ENCODE assay signal across 20 cellular contexts in genomic region chr1:187070076-187070475, GRCh38.
A peak's percentile ranks its signal among the peaks of the same experiment; 100 is the strongest.
DNase-seq lines count a peak whose midpoint lies in the region; ATAC-seq, FAIRE-seq and TF ChIP-seq lines count a peak whose summit lies in the region.
"Had no signal": no experiment of that assay in that cellular context is flagged by ENCODE, and none has a peak within 500 bp of the region (broad histone marks: within the 10 kb centered on the region; RNA-seq: fewer than 3 reads in every experiment).

No MANE protein-coding gene starts in this region.

- no peaks in the 10 kb centered on the region for H4K20me1 ChIP-seq in HCT116 (ENCODE audit: insufficient read depth)

- H2AFZ ChIP-seq in HCT116 (ENCODE audit: low read depth, low read length, poor library complexity, severe bottlenecking): peak overlapping the region; percentile 25
- peak overlapping the region; percentile 56 for H2AFZ ChIP-seq in neuronal stem cell (ENCODE audit: low read length)

- POLR2A ChIA-PET in HCT116 (lab: Charles Lee): no interaction called here

- H3K4me3 ChIP-seq in HCT116 (replicated peaks in 1 of 2; ENCODE audit: low read depth in 1 of 2, low read length in 2 of 2): no peak overlapping the region
- H3K4me3 ChIP-seq in bronchial epithelial cell (ENCODE audit: low read depth, low read length): no peak overlapping the region
- no peak overlapping the region for H3K4me3 ChIP-seq in neuronal stem cell (ENCODE audit: low read length in 2 of 2)
- H3K4me3 ChIP-seq: coronary artery, right atrium auricular region had no signal

- no peak overlapping the region for H2BK15ac ChIP-seq in neuronal stem cell (ENCODE audit: low read length)

- DNase-seq in HCT116 (ENCODE audit: low read depth, low spot score): no peak
- DNase-seq in NCI-H446 treated with DMSO at 0.1 percent for 48 hours (lab: John Stamatoyannopoulos, UW): peak; percentile 85
- peak; percentile 67 for DNase-seq in bronchial epithelial cell (ENCODE audit: low read depth)
- no peak for DNase-seq in neuronal stem cell (ENCODE audit: low spot score)
- DNase-seq in islet precursor cell: no peak
- no peak for DNase-seq in medulla oblongata (ENCODE audit: extremely low spot score)
- DNase-seq in NCI-H1930 (lab: John Stamatoyannopoulos, UW): no peak
- DNase-seq: activated CD4-positive, alpha-beta memory T cell treated with anti-CD3 and anti-CD28 coated beads, Interleukin-2, amount 10 ng/mL, durations not matched to agents 7 days and 5 days; activated T-cell treated with anti-CD3 and anti-CD28 coated beads, Interleukin-2, amount 50 U/mL, for 24 hours; Calu3; foreskin melanocyte; left colon had no signal

- H3K14ac ChIP-seq in neuronal stem cell (ENCODE audit: low read length): no peak overlapping the region

- no peak overlapping the region for H3K9ac ChIP-seq in HCT116 (ENCODE audit: low read length)
- H3K9ac ChIP-seq in neuronal stem cell (ENCODE audit: low read depth, low read length, poor library complexity): no peak overlapping the region

- H3K4me1 ChIP-seq in HCT116 (ENCODE audit: control insufficient read depth in 1 of 2, insufficient read depth in 2 of 2, low read length in 2 of 2) (no peaks in the 10 kb centered on the region), neuronal stem cell (ENCODE audit: control insufficient read depth in 2 of 2, insufficient read depth in 1 of 2, low read depth in 1 of 2, low read length in 2 of 2) (peaks cover 0 to 2% of the 10 kb centered on the region in 2 donors)
- H3K4me1 ChIP-seq: right atrium auricular region had no signal

- no peaks in the 10 kb centered on the region for H3K9me3 ChIP-seq in HCT116 (ENCODE audit: control insufficient read depth in 1 of 2, insufficient read depth in 1 of 2, low read depth in 1 of 2, low read length in 2 of 2)
- no peaks in the 10 kb centered on the region for H3K9me3 ChIP-seq in neuronal stem cell (replicated peaks in 1 of 2; ENCODE audit: control insufficient read depth in 2 of 2, insufficient read depth in 1 of 2, low read depth in 1 of 2, low read length in 2 of 2)

- no peak overlapping the region for H2BK12ac ChIP-seq in neuronal stem cell (ENCODE audit: low read length)

- CTCF ChIA-PET in HCT116 (lab: Charles Lee): no interaction called here

- no peak overlapping the region for H4K91ac ChIP-seq in neuronal stem cell (ENCODE audit: low read depth, low read length, poor library complexity)

- H2BK5ac ChIP-seq in neuronal stem cell (ENCODE audit: low read length): no peak overlapping the region

- no peak overlapping the region for H2BK120ac ChIP-seq in neuronal stem cell (ENCODE audit: low read depth, low read length)

- RAD21 ChIA-PET in HCT116 (lab: Charles Lee; ENCODE audit: low non-redundant PET in 1 of 2, low total read pairs in 2 of 2, uncharacterized antibody in 2 of 2, unreplicated experiment in 2 of 2): no interaction called here

- H3K23ac ChIP-seq in neuronal stem cell (ENCODE audit: low read depth, low read length, poor library complexity): no peak overlapping the region

- no TSS peak for BruUV-seq in HCT116 (replicated peaks; lab: Mats Ljungman, UMichigan)

- no peaks in the 10 kb centered on the region for H3K79me1 ChIP-seq in neuronal stem cell (ENCODE audit: low read depth, low read length)

- no peak overlapping the region for H3K18ac ChIP-seq in neuronal stem cell (ENCODE audit: low read length)

- no peak for TF ChIP-seq POLR2A in HCT116 (IDR thresholded peaks at IDR 0.05; ENCODE audit: borderline replicate concordance, extremely low read depth, insufficient read depth, insufficient read length)

- FAIRE-seq in bronchial epithelial cell (lab: Jason Lieb, UNC): no peak
- FAIRE-seq: endometrium, GM12892 had no signal

- H3K4ac ChIP-seq in neuronal stem cell (ENCODE audit: low read length): no peak overlapping the region

- no CpG with 5 or more reads among the region's 3 CpGs for WGBS in neuronal stem cell (ENCODE audit: extremely low coverage in 2 of 2, insufficient read length in 2 of 2, insufficient replicate concordance in 1 of 2), 2 donors

- H3K36me3 ChIP-seq in HCT116 (ENCODE audit: control insufficient read depth in 1 of 2, insufficient read depth in 2 of 2, low read length in 2 of 2): no peaks in the 10 kb centered on the region
- H3K36me3 ChIP-seq in bronchial epithelial cell (ENCODE audit: control insufficient read depth, insufficient read depth, low read length): no peaks in the 10 kb centered on the region
- H3K36me3 ChIP-seq in neuronal stem cell (replicated peaks in 1 of 2; ENCODE audit: control insufficient read depth in 2 of 2, insufficient read depth in 2 of 2, low read length in 2 of 2): no peaks in the 10 kb centered on the region
- H3K36me3 ChIP-seq: right atrium auricular region had no signal

- H3K9me2 ChIP-seq in HCT116 (ENCODE audit: insufficient read depth): no peaks in the 10 kb centered on the region

- intact Hi-C loops in HCT116 (cut with micrococcal nuclease): no loop called here

- no peak overlapping the region for H3K4me2 ChIP-seq in HCT116 (ENCODE audit: low read length)
- H3K4me2 ChIP-seq in neuronal stem cell (ENCODE audit: insufficient read depth, low read length, poor library complexity, severe bottlenecking): no peak overlapping the region

- H3K27ac ChIP-seq in HCT116 (ENCODE audit: low read depth, low read length): no peak overlapping the region
- no peak overlapping the region for H3K27ac ChIP-seq in neuronal stem cell (replicated peaks; ENCODE audit: low read length)
- H3K27ac ChIP-seq: coronary artery, right atrium auricular region, VCaP had no signal

- H4K8ac ChIP-seq in neuronal stem cell (ENCODE audit: low read depth, low read length): no peak overlapping the region

- no peak for TF ChIP-seq RAD21 in HCT116 (IDR thresholded peaks at IDR 0.05; ENCODE audit: low read depth)

- ATAC-seq in HCT116 (no peak), GM19395 (IDR thresholded peaks at IDR 0.05; ENCODE audit: unreplicated experiment) (no peak)
- ATAC-seq: left colon; Right ventricle myocardium inferior; stimulated activated memory B cell treated with anti-CD40 and anti-IgM and Interleukin-4, amounts not matched to agents 10 μg/mL and 1 μg/mL and 100 μg/mL, for 72 hours had no signal

- H3K79me2 ChIP-seq in HCT116 (ENCODE audit: insufficient read depth, low read length): no peaks in the 10 kb centered on the region

- no peaks in the 10 kb centered on the region for H3K27me3 ChIP-seq in HCT116 (ENCODE audit: insufficient read depth, low read length)
- H3K27me3 ChIP-seq in bronchial epithelial cell (ENCODE audit: control insufficient read depth, insufficient read depth, low read length): no peaks in the 10 kb centered on the region
- H3K27me3 ChIP-seq in neuronal stem cell (ENCODE audit: control insufficient read depth in 3 of 3, insufficient read depth in 3 of 3, low read depth in 1 of 3, low read length in 3 of 3): no peaks in the 10 kb centered on the region
- H3K27me3 ChIP-seq: right atrium auricular region had no signal

- no peak overlapping the region for H2AK5ac ChIP-seq in neuronal stem cell (ENCODE audit: low read depth, low read length)

- TF ChIP-seq CTCF in HCT116 (IDR thresholded peaks at IDR 0.05 in 2 of 3, conservative IDR thresholded peaks at IDR 0.05 in 1 of 3; ENCODE audit: borderline replicate concordance in 1 of 3, insufficient read depth in 1 of 3, low read depth in 2 of 3, low read length in 2 of 3) (no peak), bronchial epithelial cell (IDR thresholded peaks at IDR 0.05; ENCODE audit: insufficient read depth, low read length, severe bottlenecking) (no peak)

TF ChIP-seq in HCT116, 20 proteins besides CTCF, POLR2A, EP300 and RAD21:
- no peak for TF ChIP-seq SP1 (IDR thresholded peaks at IDR 0.05; ENCODE audit: low read depth)
- TF ChIP-seq POLR2AphosphoS5 (IDR thresholded peaks at IDR 0.05; ENCODE audit: low read depth, low read length): no peak
- TF ChIP-seq TCF7L2 (IDR thresholded peaks at IDR 0.05; ENCODE audit: borderline replicate concordance, extremely low read depth, insufficient read depth, insufficient read length): no peak
- TF ChIP-seq SRF (IDR thresholded peaks at IDR 0.05; ENCODE audit: low read depth): no peak
TF ChIP-seq in HCT116: peak in this region for 0.

Comparison
In these comparisons a context has a peak if more than half of its experiments do, and no peak if none do; other contexts are left out.
1. DNase-seq: peak in NCI-H446 treated with DMSO at 0.1 percent for 48 hours (single experiment) and bronchial epithelial cell (single experiment); none in HCT116 (single experiment), neuronal stem cell (single experiment), islet precursor cell (single experiment), medulla oblongata (single experiment) and NCI-H1930 (0 of 2).